11 cellular contexts compared by ENCODE assay signal in the genomic region with DNA sequence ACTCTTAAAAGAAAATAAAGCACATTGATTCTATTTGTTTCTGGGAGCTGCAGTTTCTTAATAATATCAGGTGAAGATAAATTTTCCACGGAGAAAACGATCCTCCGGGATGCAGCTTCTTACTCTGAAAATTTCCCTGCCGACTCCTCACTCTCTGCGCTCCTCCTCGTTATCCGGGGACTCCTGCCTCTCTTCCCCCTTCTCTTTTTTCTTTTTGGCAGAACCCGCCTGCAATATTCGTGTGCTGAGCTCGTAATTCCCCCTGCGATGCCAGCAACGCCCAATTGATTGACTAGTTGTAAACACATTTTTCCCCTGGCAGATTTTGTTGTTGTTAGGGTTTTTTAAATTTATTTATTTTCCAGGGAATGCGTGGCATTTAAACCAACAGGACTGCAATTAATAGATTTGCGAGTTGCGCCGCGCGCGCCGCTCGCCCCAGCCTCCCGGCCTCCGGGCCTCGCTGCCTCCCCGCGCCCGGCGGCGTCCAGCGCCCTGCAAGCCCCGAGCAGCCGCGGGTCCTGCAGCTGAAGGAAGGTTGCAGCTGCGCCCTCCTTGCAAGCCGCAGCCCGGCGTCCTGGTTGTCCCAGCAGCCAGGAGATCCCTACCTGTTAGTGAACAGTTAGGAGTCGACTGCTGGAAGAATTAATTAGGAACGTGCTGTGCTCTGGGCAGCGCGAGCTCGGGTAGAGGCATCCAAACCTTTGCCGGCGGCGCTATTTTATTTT. TPM values are rescaled to one million over a fixed set of nuclear protein-coding genes. Genes with fewer than 3 reads are reported as not detected.
DNase-seq lines count a peak whose midpoint lies in the region; ATAC-seq lines count a peak whose summit lies in the region.
"Had no signal": no experiment of that assay in that cellular context is flagged by ENCODE, and none has a peak within 500 bp of the region (broad histone marks: within the 10 kb centered on the region; RNA-seq: fewer than 3 reads in every experiment).

No MANE protein-coding gene starts in this region.

- H3K9me3 Mint-ChIP-seq in activated CD4-positive, alpha-beta T cell treated with anti-CD3 and anti-CD28 coated beads, Interleukin-2, amount 10 ng/mL, durations not matched to agents 7 days and 5 days: no peaks in the 10 kb centered on the region
- no peaks in the 10 kb centered on the region for H3K9me3 Mint-ChIP-seq in activated naive CD8-positive, alpha-beta T cell (ENCODE audit: low read depth)
- no peaks in the 10 kb centered on the region for H3K9me3 Mint-ChIP-seq in stimulated activated effector memory CD8-positive, alpha-beta T cell treated with anti-CD3 and anti-CD28 coated beads, Interleukin-12 subunit alpha, Interleukin-12 subunit beta, amount 100 ng/mL, for 72 hours

- peak overlapping the region; percentile 24; the same call in 1 of the 2 replicates for H3K4me3 ChIP-seq in iPS-18c (ENCODE audit: insufficient read depth, low read depth, low read length)
- H3K4me3 ChIP-seq: SK-N-MC had no signal

- POLR2A ChIA-PET in activated CD4-positive, alpha-beta T cell treated with anti-CD3 and anti-CD28 coated beads, Interleukin-2, amount 10 ng/mL, durations not matched to agents 7 days and 5 days (lab: Charles Lee): interaction anchor here (0.7 kb wide), 1 partner anchor 157 kb away, joined by 3 read pairs; no protein-coding TSS in a partner anchor

- H3K27me3 Mint-ChIP-seq in activated CD4-positive, alpha-beta T cell treated with anti-CD3 and anti-CD28 coated beads, Interleukin-2, amount 10 ng/mL, durations not matched to agents 7 days and 5 days: peaks cover 59% of the 10 kb centered on the region
- peaks cover 16% of the 10 kb centered on the region for H3K27me3 Mint-ChIP-seq in activated naive CD8-positive, alpha-beta T cell

- H3K36me3 Mint-ChIP-seq in activated CD4-positive, alpha-beta T cell treated with anti-CD3 and anti-CD28 coated beads, Interleukin-2, amount 10 ng/mL, durations not matched to agents 7 days and 5 days (ENCODE audit: low read depth): peaks cover 1% of the 10 kb centered on the region
- H3K36me3 Mint-ChIP-seq in activated naive CD8-positive, alpha-beta T cell: no peaks in the 10 kb centered on the region
- no peaks in the 10 kb centered on the region for H3K36me3 Mint-ChIP-seq in stimulated activated effector memory CD8-positive, alpha-beta T cell treated with anti-CD3 and anti-CD28 coated beads, Interleukin-12 subunit alpha, Interleukin-12 subunit beta, amount 100 ng/mL, for 72 hours

- CTCF ChIA-PET in activated CD4-positive, alpha-beta T cell treated with anti-CD3 and anti-CD28 coated beads, Interleukin-2, amount 10 ng/mL, durations not matched to agents 7 days and 5 days (lab: Charles Lee): interaction anchor here (0.6 to 1.0 kb wide), 2 partner anchors 84 to 406 kb away, joined by 3 read pairs; no protein-coding TSS in a partner anchor

- peaks cover 2% of the 10 kb centered on the region for H3K9me3 ChIP-seq in iPS-18c (ENCODE audit: control insufficient read depth, insufficient read depth, low read length)

- no peak overlapping the region for H3K4me3 Mint-ChIP-seq in activated CD4-positive, alpha-beta T cell treated with anti-CD3 and anti-CD28 coated beads, Interleukin-2, amount 10 ng/mL, durations not matched to agents 7 days and 5 days
- peak overlapping the region; percentile 75 for H3K4me3 Mint-ChIP-seq in activated naive CD8-positive, alpha-beta T cell
- H3K4me3 Mint-ChIP-seq in stimulated activated effector memory CD8-positive, alpha-beta T cell treated with anti-CD3 and anti-CD28 coated beads, Interleukin-12 subunit alpha, Interleukin-12 subunit beta, amount 100 ng/mL, for 72 hours: peak overlapping the region; percentile 90

- DNase-seq in activated CD4-positive, alpha-beta T cell treated with anti-CD3 and anti-CD28 coated beads, Interleukin-2, amount 10 ng/mL, durations not matched to agents 7 days and 5 days: no peak
- no peak for DNase-seq in activated CD4-positive, alpha-beta T cell treated with anti-CD3 and anti-CD28 coated beads for 4 hours
- DNase-seq in stimulated activated effector memory CD8-positive, alpha-beta T cell treated with anti-CD3 and anti-CD28 coated beads, Interleukin-12 subunit alpha, Interleukin-12 subunit beta, amount 100 ng/mL, for 72 hours (ENCODE audit: low spot score in 2 of 2): no peak
- DNase-seq in mucosa of gallbladder (ENCODE audit: low spot score): no peak
- DNase-seq: activated CD8-positive, alpha-beta memory T cell treated with anti-CD3 and anti-CD28 coated beads, Interleukin-2, amount 50 U/mL, for 48 hours; NCI-H226 had no signal

- no peak for ATAC-seq in stimulated activated effector memory CD8-positive, alpha-beta T cell treated with anti-CD3 and anti-CD28 coated beads, Interleukin-12 subunit alpha, Interleukin-12 subunit beta, amount 100 ng/mL, for 72 hours
- ATAC-seq in HG02759 (IDR thresholded peaks at IDR 0.05; ENCODE audit: unreplicated experiment): no peak
- ATAC-seq in GM18909 (IDR thresholded peaks at IDR 0.05; ENCODE audit: poor library complexity, unreplicated experiment): no peak

- peaks cover 13% of the 10 kb centered on the region for H3K4me1 Mint-ChIP-seq in activated CD4-positive, alpha-beta T cell treated with anti-CD3 and anti-CD28 coated beads, Interleukin-2, amount 10 ng/mL, durations not matched to agents 7 days and 5 days
- peaks cover 12% of the 10 kb centered on the region for H3K4me1 Mint-ChIP-seq in activated naive CD8-positive, alpha-beta T cell (ENCODE audit: low read depth)
- H3K4me1 Mint-ChIP-seq in stimulated activated effector memory CD8-positive, alpha-beta T cell treated with anti-CD3 and anti-CD28 coated beads, Interleukin-12 subunit alpha, Interleukin-12 subunit beta, amount 100 ng/mL, for 72 hours: peaks cover 23% of the 10 kb centered on the region

- peak overlapping the region; percentile 62 for H3K27ac Mint-ChIP-seq in activated CD4-positive, alpha-beta T cell treated with anti-CD3 and anti-CD28 coated beads, Interleukin-2, amount 10 ng/mL, durations not matched to agents 7 days and 5 days
- H3K27ac Mint-ChIP-seq in activated naive CD8-positive, alpha-beta T cell: no peak overlapping the region
- no peak overlapping the region for H3K27ac Mint-ChIP-seq in stimulated activated effector memory CD8-positive, alpha-beta T cell treated with anti-CD3 and anti-CD28 coated beads, Interleukin-12 subunit alpha, Interleukin-12 subunit beta, amount 100 ng/mL, for 72 hours

RNA-seq across cellular contexts. Expression of a gene that starts 2.2 kb away (rescaled TPM):
- total RNA-seq in activated CD4-positive, alpha-beta T cell treated with anti-CD3 and anti-CD28 coated beads, Interleukin-2, amount 10 ng/mL, durations not matched to agents 7 days and 5 days: 1 to 10 TPM; 5.4 to 6.6 TPM
- 3.5 TPM for total RNA-seq in mucosa of gallbladder
